ENCODE assay signal across 10 cellular contexts in genomic region chr11:75767793-75768111, GRCh38. TPM values are rescaled to one million over a fixed set of nuclear protein-coding genes. Genes with fewer than 3 reads are reported as not detected.
A peak's percentile ranks its signal among the peaks of the same experiment; 100 is the strongest.
DNase-seq lines count a peak whose midpoint lies in the region; TF ChIP-seq lines count a peak whose summit lies in the region.
"Had no signal": no experiment of that assay in that cellular context is flagged by ENCODE, and none has a peak within 500 bp of the region (broad histone marks: within the 10 kb centered on the region; RNA-seq: fewer than 3 reads in every experiment).

No MANE protein-coding gene starts in this region.

- H3F3A ChIP-seq in MM.1S (ENCODE audit: insufficient read depth, low read length) (no peaks in the 10 kb centered on the region; the same call in 1 of the 2 replicates), neural progenitor cell (ENCODE audit: low read depth) (peaks cover 16% of the 10 kb centered on the region)

- H3K4me2 ChIP-seq in MM.1S (ENCODE audit: low read depth, low read length) (peak overlapping the region; percentile 99), neural progenitor cell (peak overlapping the region; percentile 81)

- peaks cover 18% of the 10 kb centered on the region in 2 donors for H3K36me3 Mint-ChIP-seq in CD14-positive monocyte
- peaks cover 3% of the 10 kb centered on the region for H3K36me3 Mint-ChIP-seq in neural progenitor cell

- H3K9me3 Mint-ChIP-seq in CD14-positive monocyte (peaks cover 0 to 1% (median 0%) of the 10 kb centered on the region in 7 donors), neural progenitor cell (peaks cover 8% of the 10 kb centered on the region)

- H3K79me2 ChIP-seq in MM.1S (ENCODE audit: low read length): peaks cover 7% of the 10 kb centered on the region
- no peaks in the 10 kb centered on the region for H3K79me2 ChIP-seq in neural progenitor cell (ENCODE audit: low read depth)

- H3K4me1 ChIP-seq in MM.1S (ENCODE audit: low read length): peaks cover 14% of the 10 kb centered on the region
- H3K4me1 ChIP-seq in neural progenitor cell: peaks cover 8% of the 10 kb centered on the region

- no peaks in the 10 kb centered on the region for H3K36me3 ChIP-seq in MM.1S (replicated peaks; ENCODE audit: insufficient read depth, low read length)
- no peaks in the 10 kb centered on the region for H3K36me3 ChIP-seq in neural progenitor cell

- no peaks in the 10 kb centered on the region for H4K20me1 ChIP-seq in MM.1S (ENCODE audit: insufficient read depth, low read length)
- no peaks in the 10 kb centered on the region for H4K20me1 ChIP-seq in neural progenitor cell (ENCODE audit: low read depth)

- no peaks in the 10 kb centered on the region for H3K9me2 ChIP-seq in MM.1S (replicated peaks; ENCODE audit: insufficient read depth, low read length)

- H3K27ac Mint-ChIP-seq in CD14-positive monocyte (peak overlapping the region in 5 of 7 donors; percentile 80 to 93 (median 90)), neural progenitor cell (no peak overlapping the region)

- in situ Hi-C loops in G401 (cut with HindIII; ENCODE audit: low sequenced_read_pairs): no loop called here

- H3K9ac ChIP-seq in MM.1S (ENCODE audit: low read length) (peak overlapping the region; percentile 94), neural progenitor cell (no peak overlapping the region)

- H3K27me3 ChIP-seq in MM.1S (replicated peaks; ENCODE audit: insufficient read depth, low read length) (no peaks in the 10 kb centered on the region), dorsolateral prefrontal cortex (no peaks in the 10 kb centered on the region), neural progenitor cell (peaks cover 44% of the 10 kb centered on the region)

- intact Hi-C loops in CD14-positive monocyte (cut with micrococcal nuclease) (no loop called here), dorsolateral prefrontal cortex (cut with DNase I) (no loop called here)

- peaks cover 7 to 15% (median 11%) of the 10 kb centered on the region in 3 donors for H3K27me3 Mint-ChIP-seq in CD14-positive monocyte (ENCODE audit: low read depth in 3 of 3)
- peaks cover 31% of the 10 kb centered on the region for H3K27me3 Mint-ChIP-seq in neural progenitor cell (ENCODE audit: insufficient read depth, low read depth)

- H3K9me3 ChIP-seq in MM.1S (replicated peaks; ENCODE audit: insufficient read depth, low read length) (no peaks in the 10 kb centered on the region), neural progenitor cell (ENCODE audit: low read depth) (no peaks in the 10 kb centered on the region)

- no peak for DNase-seq in CD14-positive monocyte (ENCODE audit: low spot score)
- no peak for DNase-seq in MM.1S
- no peak for DNase-seq in dorsolateral prefrontal cortex
- no peak for DNase-seq in neural progenitor cell (ENCODE audit: low spot score)
- no peak for DNase-seq in anterior cingulate cortex (lab: John Stamatoyannopoulos, UW)
- DNase-seq in cerebellum (ENCODE audit: low spot score): no peak
- DNase-seq in Kasumi-1 (lab: John Stamatoyannopoulos, UW): no peak
- no peak for DNase-seq in G401 (ENCODE audit: low spot score)

- TF ChIP-seq CTCF in CD14-positive monocyte (IDR thresholded peaks at IDR 0.05) (no peak), MM.1S (IDR thresholded peaks at IDR 0.05; ENCODE audit: low read length) (no peak), dorsolateral prefrontal cortex (IDR thresholded peaks at IDR 0.05 in 54 of 56, conservative IDR thresholded peaks at IDR 0.05 in 2 of 56; ENCODE audit: low read depth in 1 of 56, partially characterized antibody in 56 of 56) (peak in 2 of 56 donors; percentile 12 to 19), neural progenitor cell (IDR thresholded peaks at IDR 0.05) (no peak)

- H3K4me1 Mint-ChIP-seq in CD14-positive monocyte: peaks cover 85% of the 10 kb centered on the region
- H3K4me1 Mint-ChIP-seq in neural progenitor cell: peaks cover 32% of the 10 kb centered on the region

- H2AFZ ChIP-seq in MM.1S (ENCODE audit: low read length): peak overlapping the region; percentile 91
- H2AFZ ChIP-seq in neural progenitor cell (replicated peaks): no peak overlapping the region

- H3K4me3 Mint-ChIP-seq in CD14-positive monocyte: peak overlapping the region; percentile 89
- peak overlapping the region; percentile 78 for H3K4me3 Mint-ChIP-seq in neural progenitor cell

- H3K4me3 ChIP-seq in MM.1S (ENCODE audit: low read length) (0 out of 2 replicates have a peak overlapping the region, but pooled peaks have one; percentile 79), dorsolateral prefrontal cortex (peak overlapping the region in 58 of 59 donors; percentile 44 to 88 (median 71)), neural progenitor cell (no peak overlapping the region)

- peak overlapping the region; percentile 57; the same call in 1 of the 2 replicates for H3K27ac ChIP-seq in MM.1S (ENCODE audit: low read length)
- peak overlapping the region in 1 of 59 donors; percentile 83 for H3K27ac ChIP-seq in dorsolateral prefrontal cortex
- H3K27ac ChIP-seq in neural progenitor cell: no peak overlapping the region

RNA-seq across cellular contexts. Expression of gene DGAT2, which starts 0.8 kb away (rescaled TPM):
- polyA plus RNA-seq in CD14-positive monocyte: 10 to 100 TPM in 1 of 2 donors, 1 to 10 TPM in 1; 7.0 to 18.4 TPM
- total RNA-seq in dorsolateral prefrontal cortex (10 to 100 TPM in 53 of 120 experiments, 1 to 10 TPM in 67; 4.8 to 16.5 (median 9.7) TPM), neural progenitor cell (ENCODE audit: low replicate concordance) (1.7 and 4.4 TPM in 2 replicates), cerebellum (2.4 TPM)
- total RNA-seq in G401 (2014; rRNA removed; shearing (Covaris generic)): 94.6 and 105 TPM in 2 replicates

RNA-seq across cellular contexts. Expression of gene UVRAG, which starts 47.3 kb away (rescaled TPM):
- polyA plus RNA-seq in CD14-positive monocyte: 10 to 100 TPM; 13.7 to 20.0 TPM
- total RNA-seq in dorsolateral prefrontal cortex (10 to 100 TPM; 29.8 to 76.8 (median 44.7) TPM), neural progenitor cell (ENCODE audit: low replicate concordance) (30.6 and 34.0 TPM in 2 replicates), cerebellum (38.2 TPM)
- total RNA-seq in G401 (2014; rRNA removed; shearing (Covaris generic)): 10.1 and 12.3 TPM in 2 replicates

RNA-seq across cellular contexts. Expression of gene MOGAT2, which starts 50.1 kb away (rescaled TPM):
- not detected for polyA plus RNA-seq in CD14-positive monocyte
- total RNA-seq in dorsolateral prefrontal cortex (1 to 10 TPM in 1 of 120 experiments, under 1 TPM in 3, not detected in 116; 0.21 to 1.0 (median 0.61) TPM), neural progenitor cell (ENCODE audit: low replicate concordance) (0.09 TPM in 1 of 2 replicates, not detected in the other), cerebellum (0.27 TPM)
- total RNA-seq in G401 (2014; rRNA removed; shearing (Covaris generic)): not detected in 2 replicates
- total RNA-seq: HT1080, posterior vena cava had no signal
